Comparison of ENCODE assay signal across 15 cellular contexts in the genomic region with DNA sequence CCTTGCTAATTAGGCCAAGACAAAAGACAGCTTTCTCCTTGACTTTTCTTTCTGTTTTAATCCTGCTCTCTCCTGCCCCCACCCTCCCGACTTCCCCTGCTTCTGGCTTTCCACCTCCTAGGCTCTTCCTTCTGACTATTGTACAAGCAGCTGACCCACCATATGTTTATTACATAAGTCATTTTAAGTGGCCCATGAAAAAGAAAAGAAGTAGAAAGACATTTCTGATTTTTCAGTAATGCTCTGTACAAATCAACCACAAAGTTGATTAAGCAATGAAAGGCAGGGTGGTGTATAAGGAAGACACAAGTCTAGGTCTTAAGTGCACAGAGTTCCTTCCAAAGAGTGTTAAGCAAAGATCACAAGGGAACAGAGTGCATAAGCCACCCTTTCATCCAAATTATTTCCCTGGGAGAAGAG. TPM values are rescaled to one million over a fixed set of nuclear protein-coding genes. Genes with fewer than 3 reads are reported as not detected.
A peak's percentile ranks its signal among the peaks of the same experiment; 100 is the strongest.
DNase-seq lines count a peak whose midpoint lies in the region; ATAC-seq and TF ChIP-seq lines count a peak whose summit lies in the region.
"Had no signal": no experiment of that assay in that cellular context is flagged by ENCODE, and none has a peak within 500 bp of the region (broad histone marks: within the 10 kb centered on the region; RNA-seq: fewer than 3 reads in every experiment).

No MANE protein-coding gene starts in this region.

- intact Hi-C loops in lower lobe of right lung (cut with DNase I) (no loop called here), uterus (cut with DNase I; ENCODE audit: low total_unique reads) (no loop called here)

- CTCF ChIA-PET in activated CD8-positive, alpha-beta T cell treated with anti-CD3 and anti-CD28 coated beads, Interleukin-2, amount 10 ng/mL, durations not matched to agents 7 days and 5 days (lab: Charles Lee), result interaction anchor here (1.2 to 8.4 kb wide), 2 partner anchors 11 to 89 kb away, joined by 3 to 128 read pairs; no protein-coding TSS in a partner anchor

- peaks cover 17% of the 10 kb centered on the region for H3K36me3 ChIP-seq in lower lobe of right lung
- no peaks in the 10 kb centered on the region for H3K36me3 ChIP-seq in uterus
- H3K36me3 ChIP-seq: neural progenitor cell, thoracic aorta had no signal

- DNase-seq in CD1c-positive myeloid dendritic cell (ENCODE audit: extremely low spot score), result peak; percentile 65
- peak; percentile 62 for DNase-seq in KBM-7
- DNase-seq in activated CD8-positive, alpha-beta T cell treated with anti-CD3 and anti-CD28 coated beads, Interleukin-2, amount 10 ng/mL, durations not matched to agents 7 days and 5 days, result no peak
- DNase-seq in lower lobe of right lung, result peak; percentile 49
- no peak for DNase-seq in GM13976 (ENCODE audit: low spot score)
- no peak for DNase-seq in uterus
- no peak for DNase-seq in HUDEP-2 (lab: John Stamatoyannopoulos, UW; ENCODE audit: unreplicated experiment in 76 of 76)
- DNase-seq in HPDE6-E6E7 (ENCODE audit: extremely low spot score), result no peak
- DNase-seq: H9; stimulated activated CD4-positive, alpha-beta T cell treated with anti-CD3 and anti-CD28 coated beads, Interleukin-4, amount 100 ng/mL, for 24 hours had no signal

- H3K4me3 ChIP-seq in lower lobe of right lung (no peak overlapping the region), uterus (no peak overlapping the region)
- H3K4me3 ChIP-seq: neural progenitor cell, thoracic aorta had no signal

- no peaks in the 10 kb centered on the region for H3K27me3 Mint-ChIP-seq in activated CD8-positive, alpha-beta T cell treated with anti-CD3 and anti-CD28 coated beads, Interleukin-2, amount 10 ng/mL, durations not matched to agents 7 days and 5 days (ENCODE audit: low read depth)

- in situ Hi-C loops in KBM-7 (cut with MboI; ENCODE audit: low pct_unique_long_range_greater_than_20kb, low sequenced_read_pairs) (no loop called here), GM13976 (cut with MboI; ENCODE audit: low sequenced_read_pairs, unreplicated experiment) (no loop called here)

- no peak for TF ChIP-seq POLR2A in uterus (IDR thresholded peaks at IDR 0.05)

- H3K27ac ChIP-seq in lower lobe of right lung (peak overlapping the region; percentile 58), uterus (peak overlapping the region in 1 of 2 donors; percentile 31)
- H3K27ac ChIP-seq: epithelial cell of prostate, neural progenitor cell, thoracic aorta had no signal

- peaks cover 59% of the 10 kb centered on the region for H3K4me1 Mint-ChIP-seq in activated CD8-positive, alpha-beta T cell treated with anti-CD3 and anti-CD28 coated beads, Interleukin-2, amount 10 ng/mL, durations not matched to agents 7 days and 5 days (ENCODE audit: low read depth)

- peak overlapping the region; percentile 32 for H3K4me3 Mint-ChIP-seq in activated CD8-positive, alpha-beta T cell treated with anti-CD3 and anti-CD28 coated beads, Interleukin-2, amount 10 ng/mL, durations not matched to agents 7 days and 5 days
- H3K4me3 Mint-ChIP-seq: H9, neural progenitor cell had no signal

- H3K27me3 ChIP-seq in lower lobe of right lung (ENCODE audit: low read depth) (no peaks in the 10 kb centered on the region), uterus (no peaks in the 10 kb centered on the region)
- H3K27me3 ChIP-seq: neural progenitor cell had no signal

- H3K36me3 Mint-ChIP-seq in activated CD8-positive, alpha-beta T cell treated with anti-CD3 and anti-CD28 coated beads, Interleukin-2, amount 10 ng/mL, durations not matched to agents 7 days and 5 days (ENCODE audit: low read depth), result peaks cover 44% of the 10 kb centered on the region
- H3K36me3 Mint-ChIP-seq: neural progenitor cell had no signal

- no peaks in the 10 kb centered on the region for H3K9me3 ChIP-seq in lower lobe of right lung
- no peaks in the 10 kb centered on the region for H3K9me3 ChIP-seq in uterus
- H3K9me3 ChIP-seq: thoracic aorta had no signal

- peaks cover 30% of the 10 kb centered on the region for H3K4me1 ChIP-seq in lower lobe of right lung
- H3K4me1 ChIP-seq in uterus, result no peaks in the 10 kb centered on the region

- POLR2A ChIA-PET in activated CD8-positive, alpha-beta T cell treated with anti-CD3 and anti-CD28 coated beads, Interleukin-2, amount 10 ng/mL, durations not matched to agents 7 days and 5 days (lab: Charles Lee), result interaction anchor here (0.7 to 5.2 kb wide), 2 partner anchors 11 to 105 kb away, joined by 3 to 101 read pairs; no protein-coding TSS in a partner anchor

- ATAC-seq in activated CD8-positive, alpha-beta T cell treated with anti-CD3 and anti-CD28 coated beads, Interleukin-2, amount 10 ng/mL, durations not matched to agents 7 days and 5 days, result no peak
- ATAC-seq in lower lobe of right lung, result peak; percentile 65 to 77

- no peaks in the 10 kb centered on the region for H3K9me3 Mint-ChIP-seq in activated CD8-positive, alpha-beta T cell treated with anti-CD3 and anti-CD28 coated beads, Interleukin-2, amount 10 ng/mL, durations not matched to agents 7 days and 5 days (ENCODE audit: insufficient read depth)
- H3K9me3 Mint-ChIP-seq: H9, neural progenitor cell had no signal

- TF ChIP-seq CTCF in lower lobe of right lung (IDR thresholded peaks at IDR 0.05) (no peak), GM13976 (IDR thresholded peaks at IDR 0.05; ENCODE audit: borderline replicate concordance, control extremely low read depth, extremely low read depth, insufficient read depth, missing control alignments) (no peak), uterus (IDR thresholded peaks at IDR 0.05) (no peak)

- peak overlapping the region; percentile 89 for H3K27ac Mint-ChIP-seq in activated CD8-positive, alpha-beta T cell treated with anti-CD3 and anti-CD28 coated beads, Interleukin-2, amount 10 ng/mL, durations not matched to agents 7 days and 5 days
- H3K27ac Mint-ChIP-seq: H9, neural progenitor cell had no signal

RNA-seq across cellular contexts. Expression of gene JAML, which starts 18.2 kb away (rescaled TPM):
- total RNA-seq in activated CD8-positive, alpha-beta T cell treated with anti-CD3 and anti-CD28 coated beads, Interleukin-2, amount 10 ng/mL, durations not matched to agents 7 days and 5 days, result 100 to 1,000 TPM; 140 to 144 TPM
- total RNA-seq in lower lobe of right lung (163 TPM), uterus (1 to 10 TPM; 1.2 to 9.1 (median 5.6) TPM)
- total RNA-seq: astrocyte, MCF 10A had no signal

RNA-seq across cellular contexts. Expression of gene SCN2B, which starts 30.2 kb away (rescaled TPM):
- not detected for total RNA-seq in activated CD8-positive, alpha-beta T cell treated with anti-CD3 and anti-CD28 coated beads, Interleukin-2, amount 10 ng/mL, durations not matched to agents 7 days and 5 days
- 1.6 TPM for total RNA-seq in lower lobe of right lung
- 1 to 10 TPM in 1 of 4 donors, under 1 TPM in 1, not detected in 2; 0.37 to 9.3 TPM for total RNA-seq in uterus
- total RNA-seq: H9, MCF 10A had no signal

RNA-seq across cellular contexts. Expression of gene MPZL3, which starts 45.5 kb away (rescaled TPM):
- 10 to 100 TPM; 19.6 to 20.0 TPM for total RNA-seq in activated CD8-positive, alpha-beta T cell treated with anti-CD3 and anti-CD28 coated beads, Interleukin-2, amount 10 ng/mL, durations not matched to agents 7 days and 5 days
- total RNA-seq in lower lobe of right lung, result 12.8 TPM
- total RNA-seq in uterus, result 1 to 10 TPM in 3 of 4 donors, under 1 TPM in 1; 0.26 to 8.3 (median 3.3) TPM

RNA-seq across cellular contexts. Expression of gene SCN4B, which starts 54.0 kb away (rescaled TPM):
- under 1 TPM; 0.05 TPM for total RNA-seq in activated CD8-positive, alpha-beta T cell treated with anti-CD3 and anti-CD28 coated beads, Interleukin-2, amount 10 ng/mL, durations not matched to agents 7 days and 5 days
- total RNA-seq in lower lobe of right lung (6.0 TPM), uterus (1 to 10 TPM; 1.8 to 7.3 (median 2.5) TPM)
- total RNA-seq: MCF 10A had no signal

RNA-seq across cellular contexts. Expression of gene MPZL2, which starts 57.5 kb away (rescaled TPM):
- 10 to 100 TPM; 11.7 to 12.2 TPM for total RNA-seq in activated CD8-positive, alpha-beta T cell treated with anti-CD3 and anti-CD28 coated beads, Interleukin-2, amount 10 ng/mL, durations not matched to agents 7 days and 5 days
- total RNA-seq in lower lobe of right lung, result 85.3 TPM
- 100 to 1,000 TPM in 1 of 4 donors, 10 to 100 TPM in 3; 40.9 to 191 (median 73.9) TPM for total RNA-seq in uterus

Comparison
In these comparisons a context has a peak if more than half of its experiments do, and no peak if none do; other contexts are left out.
1. DNase-seq: peak in CD1c-positive myeloid dendritic cell (single experiment), KBM-7 (single experiment) and lower lobe of right lung (single experiment); none in activated CD8-positive, alpha-beta T cell treated with anti-CD3 and anti-CD28 coated beads, Interleukin-2, amount 10 ng/mL, durations not matched to agents 7 days and 5 days (single experiment), GM13976 (single experiment), uterus (0 of 2), HUDEP-2 (0 of 76) and HPDE6-E6E7 (single experiment).
2. RNA of gene JAML, which starts 18.2 kb away (total RNA-seq): 163 TPM in lower lobe of right lung (single experiment) and 140 to 144 TPM in activated CD8-positive, alpha-beta T cell treated with anti-CD3 and anti-CD28 coated beads, Interleukin-2, amount 10 ng/mL, durations not matched to agents 7 days and 5 days; 1.2 to 9.1 TPM in uterus; every median in the first group is over 10 times any median in the second.